8 cellular contexts compared by ENCODE assay signal in genomic region chr3:9503283-9503682, GRCh38. TPM values are rescaled to one million over a fixed set of nuclear protein-coding genes. Genes with fewer than 3 reads are reported as not detected.
DNase-seq lines count a peak whose midpoint lies in the region; ATAC-seq lines count a peak whose summit lies in the region.

No MANE protein-coding gene starts in this region.

- intact Hi-C loops in left colon (cut with DNase I, micrococcal nuclease), result no loop called here

- no peaks in the 10 kb centered on the region for H3K36me3 ChIP-seq in MG63

- no peaks in the 10 kb centered on the region for H3K27me3 ChIP-seq in MG63

- no peak overlapping the region for H3K4me3 ChIP-seq in MG63

- no peaks in the 10 kb centered on the region for H3K9me3 ChIP-seq in MG63

- ATAC-seq in GM19397 (IDR thresholded peaks at IDR 0.05; ENCODE audit: unreplicated experiment) (peak; percentile 57), left colon (peak; percentile 60)

- DNase-seq in AG20443 (ENCODE audit: low spot score), result peak; percentile 70
- peak; percentile 38 for DNase-seq in NCI-H2171 (lab: John Stamatoyannopoulos, UW)
- DNase-seq in activated CD4-positive, CD25-positive, alpha-beta regulatory T cell (lab: John Stamatoyannopoulos, UW), result peak; percentile 26 to 59 (median 35)
- DNase-seq in central memory CD4-positive, alpha-beta T cell, result peak; percentile 46
- peak in 1 of 2 donors; percentile 77 for DNase-seq in left colon
- peak; percentile 73 for DNase-seq in stimulated activated CD4-positive, alpha-beta T cell treated with anti-CD3 and anti-CD28 coated beads, Interleukin-4, amount 100 ng/mL, for 24 hours
- DNase-seq in MG63, result no peak

RNA-seq across cellular contexts. Expression of gene LHFPL4, which starts 50.3 kb away (rescaled TPM):
- under 1 TPM; 0.70 to 0.73 TPM for total RNA-seq in left colon
- total RNA-seq in MG63 (2014; rRNA removed; shearing (Covaris generic); ENCODE audit: low replicate concordance), result 0.69 and 1.2 TPM in 2 replicates
